In the genomic region with DNA sequence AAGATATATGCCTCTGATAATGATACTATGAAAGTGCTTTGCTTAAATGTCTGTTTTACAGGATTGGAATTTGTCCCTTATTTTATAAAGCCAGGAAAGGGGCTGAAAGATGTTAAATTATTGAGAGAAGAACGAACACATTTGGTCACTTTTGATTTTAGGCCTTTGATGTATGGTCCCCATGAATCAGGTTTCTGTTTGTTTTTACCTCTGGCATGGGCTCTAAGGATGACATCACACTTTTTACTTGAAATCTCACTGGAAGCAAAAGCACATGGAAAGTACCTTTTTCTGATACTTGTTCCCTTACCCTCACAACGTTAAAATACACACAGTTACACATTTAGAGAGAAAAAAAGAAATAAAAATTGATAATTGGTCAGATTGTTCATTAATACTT, we compare ENCODE assay signal across 10 cellular contexts. TPM values are rescaled to one million over a fixed set of nuclear protein-coding genes. Genes with fewer than 3 reads are reported as not detected.
A peak's percentile ranks its signal among the peaks of the same experiment; 100 is the strongest.
DNase-seq lines count a peak whose midpoint lies in the region; ATAC-seq lines count a peak whose summit lies in the region.
"Had no signal": no experiment of that assay in that cellular context is flagged by ENCODE, and none has a peak within 500 bp of the region (broad histone marks: within the 10 kb centered on the region; RNA-seq: fewer than 3 reads in every experiment).

No MANE protein-coding gene starts in this region.

- peak overlapping the region; percentile 82 for H3K27ac Mint-ChIP-seq in activated T-helper 1 cell treated with anti-CD3 and anti-CD28 coated beads, Interleukin-12 subunit alpha, Interleukin-12 subunit beta, Interleukin-2, Interleukin-4 antibody, amounts not matched to agents 30 ng/mL and 10 ng/mL and 1 ng/mL, durations not matched to agents 14 hours and 24 hours and 36 hours

- peaks cover 34% of the 10 kb centered on the region for H3K36me3 Mint-ChIP-seq in activated T-helper 1 cell treated with anti-CD3 and anti-CD28 coated beads, Interleukin-12 subunit alpha, Interleukin-12 subunit beta, Interleukin-2, Interleukin-4 antibody, amounts not matched to agents 30 ng/mL and 10 ng/mL and 1 ng/mL, durations not matched to agents 14 hours and 24 hours and 36 hours (ENCODE audit: low read depth)

- no peaks in the 10 kb centered on the region for H3K27me3 Mint-ChIP-seq in activated T-helper 1 cell treated with anti-CD3 and anti-CD28 coated beads, Interleukin-12 subunit alpha, Interleukin-12 subunit beta, Interleukin-2, Interleukin-4 antibody, amounts not matched to agents 30 ng/mL and 10 ng/mL and 1 ng/mL, durations not matched to agents 14 hours and 24 hours and 36 hours (ENCODE audit: insufficient read depth)

- peak overlapping the region; percentile 54 for H3K4me3 Mint-ChIP-seq in activated T-helper 1 cell treated with anti-CD3 and anti-CD28 coated beads, Interleukin-12 subunit alpha, Interleukin-12 subunit beta, Interleukin-2, Interleukin-4 antibody, amounts not matched to agents 30 ng/mL and 10 ng/mL and 1 ng/mL, durations not matched to agents 14 hours and 24 hours and 36 hours

- ATAC-seq in HG02588 (IDR thresholded peaks at IDR 0.05; ENCODE audit: unreplicated experiment), result peak; percentile 19

- peak; percentile 22 for DNase-seq in DMS53 treated with DMSO at 0.1 percent for 48 hours (lab: John Stamatoyannopoulos, UW; ENCODE audit: unreplicated experiment)
- no peak for DNase-seq in activated T-helper 1 cell treated with anti-CD3 and anti-CD28 coated beads, Interleukin-12 subunit alpha, Interleukin-12 subunit beta, Interleukin-2, Interleukin-4 antibody, amounts not matched to agents 30 ng/mL and 10 ng/mL and 1 ng/mL, durations not matched to agents 14 hours and 24 hours and 36 hours (ENCODE audit: low spot score)
- DNase-seq in kidney glomerular epithelial cell (lab: John Stamatoyannopoulos, UW), result peak; percentile 11
- DNase-seq in DMS153 treated with DMSO at 0.1 percent for 48 hours (lab: John Stamatoyannopoulos, UW; ENCODE audit: unreplicated experiment), result no peak
- no peak for DNase-seq in LoVo (ENCODE audit: low spot score)
- no peak for DNase-seq in NK-92 (lab: John Stamatoyannopoulos, UW; ENCODE audit: unreplicated experiment)
- no peak for DNase-seq in AML-193 (lab: John Stamatoyannopoulos, UW)
- DNase-seq: caudate nucleus, NCI-H2171 treated with DMSO at 0.1 percent for 48 hours had no signal

- H3K9me3 Mint-ChIP-seq in activated T-helper 1 cell treated with anti-CD3 and anti-CD28 coated beads, Interleukin-12 subunit alpha, Interleukin-12 subunit beta, Interleukin-2, Interleukin-4 antibody, amounts not matched to agents 30 ng/mL and 10 ng/mL and 1 ng/mL, durations not matched to agents 14 hours and 24 hours and 36 hours, result no peaks in the 10 kb centered on the region

- peaks cover 86% of the 10 kb centered on the region for H3K4me1 Mint-ChIP-seq in activated T-helper 1 cell treated with anti-CD3 and anti-CD28 coated beads, Interleukin-12 subunit alpha, Interleukin-12 subunit beta, Interleukin-2, Interleukin-4 antibody, amounts not matched to agents 30 ng/mL and 10 ng/mL and 1 ng/mL, durations not matched to agents 14 hours and 24 hours and 36 hours (ENCODE audit: low read depth)

- intact Hi-C loops in activated T-helper 1 cell treated with anti-CD3 and anti-CD28 coated beads, Interleukin-12 subunit alpha, Interleukin-12 subunit beta, Interleukin-2, Interleukin-4 antibody, amounts not matched to agents 30 ng/mL and 10 ng/mL and 1 ng/mL, durations not matched to agents 14 hours and 24 hours and 36 hours (cut with micrococcal nuclease), result loop anchor here (1.0 to 2.0 kb wide), 3 partner anchors 8 to 137 kb away; no protein-coding TSS in a partner anchor

RNA-seq across cellular contexts. Expression of a gene that starts 6.9 kb away (rescaled TPM):
- total RNA-seq in activated T-helper 1 cell treated with anti-CD3 and anti-CD28 coated beads, Interleukin-12 subunit alpha, Interleukin-12 subunit beta, Interleukin-2, Interleukin-4 antibody, amounts not matched to agents 30 ng/mL and 10 ng/mL and 1 ng/mL, durations not matched to agents 14 hours and 24 hours and 36 hours, result 57.4 and 58.7 TPM in 2 replicates

Comparison
In these comparisons a context has a peak if more than half of its experiments do, and no peak if none do; other contexts are left out.
1. DNase-seq: peak in DMS53 treated with DMSO at 0.1 percent for 48 hours (single experiment) and kidney glomerular epithelial cell (single experiment); none in activated T-helper 1 cell treated with anti-CD3 and anti-CD28 coated beads, Interleukin-12 subunit alpha, Interleukin-12 subunit beta, Interleukin-2, Interleukin-4 antibody, amounts not matched to agents 30 ng/mL and 10 ng/mL and 1 ng/mL, durations not matched to agents 14 hours and 24 hours and 36 hours (single experiment), DMS153 treated with DMSO at 0.1 percent for 48 hours (single experiment), LoVo (single experiment), NK-92 (single experiment) and AML-193 (0 of 2).